In genomic region chrX:148537556-148538182, GRCh38 we compare ENCODE assay signal across 24 cellular contexts.
"Had no signal": no experiment of that assay in that cellular context is flagged by ENCODE, and none has a peak within 500 bp of the region (broad histone marks: within the 10 kb centered on the region; RNA-seq: fewer than 3 reads in every experiment).

No MANE protein-coding gene starts in this region.

- H3K4me1 ChIP-seq: esophagus squamous epithelium, gastrocnemius medialis, heart left ventricle, stomach, suprapubic skin, transverse colon, uterus had no signal

- H3K4me3 ChIP-seq: coronary artery, esophagus squamous epithelium, gastrocnemius medialis, heart left ventricle, stomach, suprapubic skin, transverse colon, uterus had no signal

- H3K36me3 ChIP-seq: esophagus squamous epithelium, gastrocnemius medialis, heart left ventricle, stomach, suprapubic skin, transverse colon, uterus had no signal

- H3K27me3 ChIP-seq: esophagus squamous epithelium, gastrocnemius medialis, stomach, suprapubic skin, transverse colon, uterus had no signal

- H3K9me3 ChIP-seq: esophagus squamous epithelium, gastrocnemius medialis, heart left ventricle, stomach, suprapubic skin, transverse colon, uterus had no signal

- H3K27ac ChIP-seq: coronary artery, esophagus squamous epithelium, gastrocnemius medialis, heart left ventricle, stomach, suprapubic skin, transverse colon, uterus had no signal

- DNase-seq: activated CD4-positive, alpha-beta T cell treated with anti-CD3 and anti-CD28 coated beads, Interleukin-2, amount 50 U/mL, for 48 hours; activated effector memory CD4-positive, alpha-beta T cell treated with Interleukin-2 at 50 U/mL for 16 hours; activated naive CD4-positive, alpha-beta T cell treated with anti-CD3 and anti-CD28 coated beads for 36 hours; activated naive CD8-positive, alpha-beta T cell treated with anti-CD3 and anti-CD28 coated beads, Interleukin-2, amount 10 ng/mL, durations not matched to agents 7 days and 5 days; activated T-cell treated with anti-CD3 and anti-CD28 coated beads, Interleukin-2, amount 50 U/mL, for 72 hours; amygdala; cerebellar nuclear complex; endodermal cell; esophagus squamous epithelium; gastrocnemius medialis; heart left ventricle; left colon; occipital lobe; posterior cingulate gyrus; small intestine; stimulated activated CD4-positive, alpha-beta T cell treated with anti-CD3 and anti-CD28 coated beads, Interleukin-15, amount 100 ng/mL, for 24 hours; stomach; transverse colon; uterus had no signal

- FAIRE-seq: keratinocyte, small intestine had no signal

- ATAC-seq: activated T-cell treated with anti-CD3 and anti-CD28 coated beads, Interleukin-2, amount 50 U/mL, for 72 hours; gastrocnemius medialis; heart left ventricle; left colon; sciatic nerve; stimulated activated memory B cell treated with anti-CD40 and anti-IgM and Interleukin-4, amounts not matched to agents 10 μg/mL and 1 μg/mL and 100 μg/mL, for 72 hours had no signal
